Comparison of ENCODE assay signal across 8 cellular contexts in the genomic region with DNA sequence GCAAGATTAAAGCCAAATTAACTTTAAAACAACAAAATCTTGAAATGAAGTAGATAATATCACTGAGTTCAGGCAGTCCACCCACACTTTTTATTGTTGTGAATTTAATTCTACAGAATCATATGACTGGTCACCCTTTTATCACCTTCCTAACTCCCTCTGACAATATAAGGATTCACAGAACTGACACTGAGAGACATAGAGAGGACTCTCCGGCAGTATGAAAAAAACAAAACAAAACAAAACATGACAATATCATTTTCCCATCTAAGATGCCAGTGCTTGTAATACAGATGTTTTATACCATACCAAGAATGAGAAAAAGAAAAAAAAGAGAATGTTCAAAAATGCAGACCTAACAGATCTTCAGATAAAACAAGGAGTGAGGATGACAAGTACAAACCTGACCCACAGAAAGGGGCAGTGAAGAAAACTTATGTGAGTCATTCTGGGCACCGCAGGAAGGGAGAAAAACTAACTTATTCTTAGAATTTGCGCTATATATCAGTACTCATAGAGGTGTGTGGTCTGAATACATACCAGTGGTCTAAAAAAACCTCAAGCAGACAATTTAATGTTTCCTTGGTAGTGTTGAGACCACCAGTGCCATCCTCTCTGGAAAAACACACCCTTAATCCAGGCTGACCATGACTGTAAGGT.
A peak's percentile ranks its signal among the peaks of the same experiment; 100 is the strongest.
DNase-seq lines count a peak whose midpoint lies in the region; ATAC-seq lines count a peak whose summit lies in the region.

No MANE protein-coding gene starts in this region.

- peak; percentile 32 for DNase-seq in activated CD4-positive, alpha-beta memory T cell treated with anti-CD3 and anti-CD28 coated beads for 36 hours
- no peak for DNase-seq in naive B cell
- DNase-seq in NCI-H1694 treated with DMSO at 0.1 percent for 48 hours (lab: John Stamatoyannopoulos, UW): no peak
- DNase-seq in SW 1271 (lab: John Stamatoyannopoulos, UW): no peak
- no peak for DNase-seq in NCI-H510A (lab: John Stamatoyannopoulos, UW)

- ATAC-seq in GM19438 (IDR thresholded peaks at IDR 0.05; ENCODE audit: low read depth, unreplicated experiment): peak; percentile 68
- peak; percentile 96 for ATAC-seq in HG02973 (IDR thresholded peaks at IDR 0.05; ENCODE audit: unreplicated experiment)
- no peak for ATAC-seq in naive B cell (ENCODE audit: low read depth in 2 of 2)
- no peak for ATAC-seq in HG03175 (IDR thresholded peaks at IDR 0.05; ENCODE audit: unreplicated experiment)

- peaks cover 49% of the 10 kb centered on the region for H3K4me1 Mint-ChIP-seq in activated CD4-positive, alpha-beta memory T cell treated with anti-CD3 and anti-CD28 coated beads for 36 hours (ENCODE audit: low read depth)
- peaks cover 34 to 65% (median 59%) of the 10 kb centered on the region in 3 donors for H3K4me1 Mint-ChIP-seq in naive B cell

- intact Hi-C loops in activated CD4-positive, alpha-beta memory T cell treated with anti-CD3 and anti-CD28 coated beads for 36 hours (cut with micrococcal nuclease): loop anchor here (1.0 to 5.0 kb wide), 2 partner anchors 20 to 162 kb away; no protein-coding TSS in a partner anchor

- no peak overlapping the region for H3K4me3 Mint-ChIP-seq in activated CD4-positive, alpha-beta memory T cell treated with anti-CD3 and anti-CD28 coated beads for 36 hours
- no peak overlapping the region for H3K4me3 Mint-ChIP-seq in naive B cell

- POLR2A ChIA-PET in activated CD4-positive, alpha-beta memory T cell treated with anti-CD3 and anti-CD28 coated beads for 36 hours (lab: Charles Lee): no interaction called here

- peak overlapping the region; percentile 16 for H3K27ac Mint-ChIP-seq in activated CD4-positive, alpha-beta memory T cell treated with anti-CD3 and anti-CD28 coated beads for 36 hours
- peak overlapping the region in 5 of 6 donors; percentile 6 to 60 (median 30) for H3K27ac Mint-ChIP-seq in naive B cell

- no peaks in the 10 kb centered on the region for H3K27me3 Mint-ChIP-seq in activated CD4-positive, alpha-beta memory T cell treated with anti-CD3 and anti-CD28 coated beads for 36 hours
- H3K27me3 Mint-ChIP-seq in naive B cell: no peaks in the 10 kb centered on the region

- H3K9me3 Mint-ChIP-seq in activated CD4-positive, alpha-beta memory T cell treated with anti-CD3 and anti-CD28 coated beads for 36 hours: no peaks in the 10 kb centered on the region
- H3K9me3 Mint-ChIP-seq in naive B cell: no peaks in the 10 kb centered on the region

- peaks cover 11% of the 10 kb centered on the region for H3K36me3 Mint-ChIP-seq in activated CD4-positive, alpha-beta memory T cell treated with anti-CD3 and anti-CD28 coated beads for 36 hours
- H3K36me3 Mint-ChIP-seq in naive B cell: peaks cover 8 to 18% of the 10 kb centered on the region in 2 donors

- CTCF ChIA-PET in activated CD4-positive, alpha-beta memory T cell treated with anti-CD3 and anti-CD28 coated beads for 36 hours (lab: Charles Lee): no interaction called here

Comparison
In these comparisons a context has a peak if more than half of its experiments do, and no peak if none do; other contexts are left out.
1. ATAC-seq: peak in GM19438 (single experiment) and HG02973 (single experiment); none in naive B cell (0 of 2) and HG03175 (single experiment).